ENCODE assay signal across 31 cellular contexts in the genomic region with DNA sequence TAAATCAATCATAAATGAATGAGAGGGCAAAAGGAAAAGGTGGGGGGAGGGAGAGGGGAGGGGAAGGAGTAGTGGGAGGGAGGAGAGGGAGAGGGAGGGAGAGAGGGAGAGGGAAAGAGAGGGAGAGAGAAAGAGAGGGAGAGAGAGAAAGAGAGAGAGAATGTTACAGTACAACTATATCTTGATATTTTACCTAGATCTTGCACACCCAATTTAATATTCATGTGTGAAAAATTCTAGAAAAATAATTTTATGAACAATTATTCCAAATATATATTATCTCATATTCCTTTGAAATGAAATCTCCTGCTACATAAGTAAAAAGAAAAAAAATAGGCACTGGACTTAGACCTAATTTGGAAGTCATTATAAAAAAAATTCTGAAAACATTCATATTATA.
"Had no signal": no experiment of that assay in that cellular context is flagged by ENCODE, and none has a peak within 500 bp of the region (broad histone marks: within the 10 kb centered on the region; RNA-seq: fewer than 3 reads in every experiment).

No MANE protein-coding gene starts in this region.

- ATAC-seq: activated CD4-positive, alpha-beta T cell treated with anti-CD3 and anti-CD28 coated beads for 36 hours; activated CD8-positive, alpha-beta memory T cell treated with anti-CD3 and anti-CD28 coated beads, Interleukin-2, amount 10 ng/mL, durations not matched to agents 7 days and 5 days; activated CD8-positive, alpha-beta T cell treated with anti-CD3 and anti-CD28 coated beads, Interleukin-2, amount 10 ng/mL, durations not matched to agents 7 days and 5 days; activated naive CD4-positive, alpha-beta T cell treated with anti-CD3 and anti-CD28 coated beads, Interleukin-2, amount 50 U/mL, for 72 hours; activated T-cell treated with anti-CD3 and anti-CD28 coated beads, Interleukin-2, amount 50 U/mL, for 72 hours; heart left ventricle; T-helper 17 cell had no signal

- H3K36me3 ChIP-seq: ascending aorta, breast epithelium, cardiac muscle cell, colonic mucosa had no signal

- H3K27ac ChIP-seq: ascending aorta, breast epithelium, cardiac muscle cell, colonic mucosa, epithelial cell of prostate, esophagus squamous epithelium, heart left ventricle had no signal

- FAIRE-seq: endothelial cell of umbilical vein had no signal

- H3K4me3 ChIP-seq: ascending aorta, breast epithelium, cardiac muscle cell, colonic mucosa, esophagus squamous epithelium, heart left ventricle had no signal

- H3K4me1 ChIP-seq: ascending aorta, breast epithelium, colonic mucosa had no signal

- H3K9me3 ChIP-seq: ascending aorta, breast epithelium, colonic mucosa, esophagus squamous epithelium, heart left ventricle had no signal

- DNase-seq: activated CD4-positive, alpha-beta memory T cell treated with anti-CD3 and anti-CD28 coated beads for 36 hours; activated CD4-positive, alpha-beta T cell treated with anti-CD3 and anti-CD28 coated beads for 36 hours; activated CD4-positive, alpha-beta T cell treated with anti-CD3 and anti-CD28 coated beads, Interleukin-2, amount 10 ng/mL, durations not matched to agents 24 days and 14 days; activated CD4-positive, CD25-positive, alpha-beta regulatory T cell; activated CD4-positive, CD25-positive, alpha-beta regulatory T cell treated with anti-CD3 and anti-CD28 coated beads, Interleukin-2, amount 50 U/mL, for 72 hours; activated CD8-positive, alpha-beta memory T cell treated with anti-CD3 and anti-CD28 coated beads, Interleukin-2, amount 10 ng/mL, durations not matched to agents 7 days and 5 days; activated CD8-positive, alpha-beta memory T cell treated with anti-CD3 and anti-CD28 coated beads, Interleukin-2, amount 50 U/mL, for 4 hours; activated CD8-positive, alpha-beta T cell treated with anti-CD3 and anti-CD28 coated beads, Interleukin-2, amount 10 ng/mL, durations not matched to agents 7 days and 5 days; activated gamma-delta T cell; activated naive CD4-positive, alpha-beta T cell; activated naive CD4-positive, alpha-beta T cell treated with anti-CD3 and anti-CD28 coated beads, Interleukin-2, amount 10 ng/mL, durations not matched to agents 7 days and 5 days; activated naive CD8-positive, alpha-beta T cell treated with anti-CD3 and anti-CD28 coated beads, Interleukin-2, amount 10 ng/mL, durations not matched to agents 7 days and 5 days; activated T-cell treated with anti-CD3 and anti-CD28 coated beads, Interleukin-2, amount 50 U/mL, for 1 hour; activated T-cell treated with anti-CD3 and anti-CD28 coated beads, Interleukin-2, amount 50 U/mL, for 72 hours; central memory CD4-positive, alpha-beta T cell; cerebellar nuclear complex; colonic mucosa; effector CD8-positive, alpha-beta T cell; esophagus squamous epithelium; foreskin melanocyte; glutamatergic neuron; heart left ventricle; T-helper 1 cell; T-helper 17 cell; T1000 had no signal
